8 cellular contexts compared by ENCODE assay signal in the genomic region with DNA sequence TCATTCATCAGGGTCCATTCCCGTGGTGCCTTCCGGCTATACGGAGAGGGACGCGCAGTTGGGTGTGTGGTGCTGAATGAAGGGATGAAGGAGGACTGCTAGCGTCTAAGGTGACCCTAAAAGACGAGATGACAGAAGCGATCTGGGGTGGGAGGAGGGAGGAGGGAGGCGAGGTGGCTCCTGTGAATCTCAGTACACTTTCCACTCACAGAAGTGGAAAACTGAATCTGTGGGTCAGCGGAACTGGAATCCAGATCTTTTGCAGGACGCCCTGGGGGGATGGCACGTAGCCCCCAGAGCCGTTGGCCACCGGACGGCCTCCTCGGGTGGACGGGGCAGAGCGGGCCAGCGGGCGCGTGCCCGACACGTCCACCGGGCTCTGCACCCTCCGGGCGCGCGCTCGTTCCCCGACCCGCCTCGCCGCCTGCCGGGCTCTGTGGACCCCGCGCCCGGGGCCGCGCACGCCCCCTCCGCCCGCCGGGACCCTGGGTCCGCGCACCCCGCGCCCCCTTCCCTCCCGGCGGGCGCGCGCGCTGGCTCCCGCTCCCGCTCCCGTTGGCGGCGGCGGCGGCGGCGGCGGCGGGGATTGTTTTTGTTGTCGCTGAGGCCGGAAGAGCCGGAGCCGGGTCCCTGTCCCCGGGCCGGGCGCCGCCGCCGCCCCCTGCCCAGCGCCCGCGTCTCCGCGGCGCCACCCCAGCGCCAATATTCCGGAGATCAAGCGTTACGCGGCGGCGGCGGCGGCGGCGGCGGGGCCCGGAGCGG. TPM values are rescaled to one million over a fixed set of nuclear protein-coding genes. Genes with fewer than 3 reads are reported as not detected.
A peak's percentile ranks its signal among the peaks of the same experiment; 100 is the strongest.
DNase-seq lines count a peak whose midpoint lies in the region; ATAC-seq and TF ChIP-seq lines count a peak whose summit lies in the region.

Gene AGO4 (plus strand): TSS at position 403 of the 762 bp plus-strand sequence. CDS start 401 bp downstream, outside the sequence.

- H3K27ac ChIP-seq in CD8-positive, alpha-beta memory T cell (ENCODE audit: low read depth, low read length) = peak within 1 kb of the TSS; percentile 64
- peak within 1 kb of the TSS; percentile 84 for H3K27ac ChIP-seq in Panc1 (ENCODE audit: low read length)
- H3K27ac ChIP-seq in tibial artery = peak within 1 kb of the TSS; percentile 94 to 96

- no peaks in the 10 kb centered on the region for H3K9me3 ChIP-seq in CD8-positive, alpha-beta memory T cell (ENCODE audit: low read length)
- H3K9me3 ChIP-seq in Panc1 (ENCODE audit: control insufficient read depth, insufficient read depth, low read depth, low read length) = no peaks in the 10 kb centered on the region
- H3K9me3 ChIP-seq in tibial artery = no peaks in the 10 kb centered on the region

- no peaks in the 10 kb centered on the region for H3K36me3 ChIP-seq in CD8-positive, alpha-beta memory T cell (ENCODE audit: insufficient read depth, low read length)
- H3K36me3 ChIP-seq in Panc1 (ENCODE audit: control insufficient read depth, insufficient read depth, low read length) (no peaks in the 10 kb centered on the region), tibial artery (no peaks in the 10 kb centered on the region)

- in situ Hi-C loops in Panc1 (cut with HindIII; ENCODE audit: low pct_unique_long_range_greater_than_20kb, low sequenced_read_pairs) = no loop called here

- H3K36me3 Mint-ChIP-seq in CD8-positive, alpha-beta memory T cell = peaks cover 0 to 8% (median 0%) of the 10 kb centered on the region in 3 donors
- H3K36me3 Mint-ChIP-seq in HFFc6 (ENCODE audit: low read depth) = no peaks in the 10 kb centered on the region
- peaks cover 0 to 5% of the 10 kb centered on the region in 2 donors for H3K36me3 Mint-ChIP-seq in activated naive CD4-positive, alpha-beta T cell treated with anti-CD3 and anti-CD28 coated beads, Interleukin-2, amount 50 U/mL, for 72 hours
- H3K36me3 Mint-ChIP-seq in natural killer cell treated with Interleukin-12 subunit alpha and Interleukin-12 subunit beta and Interleukin-15 and Interleukin-18, amount 100 ng/mL, for 72 hours = no peaks in the 10 kb centered on the region

- BruUV-seq in Panc1 (replicated peaks; lab: Mats Ljungman, UMichigan) = no TSS peak

- H3K27me3 ChIP-seq in CD8-positive, alpha-beta memory T cell (ENCODE audit: insufficient read depth, low read length, poor library complexity, severe bottlenecking) = no peaks in the 10 kb centered on the region
- H3K27me3 ChIP-seq in Panc1 (ENCODE audit: control insufficient read depth, insufficient read depth, low read length) = no peaks in the 10 kb centered on the region
- H3K27me3 ChIP-seq in tibial artery = no peaks in the 10 kb centered on the region

- CTCF ChIA-PET in CD8-positive, alpha-beta memory T cell (lab: Charles Lee) = interaction anchor here (0.6 kb wide), 1 partner anchor 75 kb away, joined by 3 read pairs; no protein-coding TSS in a partner anchor
- CTCF ChIA-PET in Panc1 (lab: Charles Lee) = interaction anchor here (0.6 kb wide), 1 partner anchor 17 kb away, joined by 4 read pairs; no protein-coding TSS in a partner anchor

- TF ChIP-seq CTCF in HFFc6 (IDR thresholded peaks at IDR 0.05) (no peak), Panc1 (IDR thresholded peaks at IDR 0.05) (no peak), tibial artery (IDR thresholded peaks at IDR 0.05) (peak in 1 of 2 experiments; percentile 37)

- H3K4me1 ChIP-seq in CD8-positive, alpha-beta memory T cell (ENCODE audit: insufficient read depth, low read length) = peaks cover 47% of the 10 kb centered on the region
- H3K4me1 ChIP-seq in Panc1 (ENCODE audit: control insufficient read depth, insufficient read depth, low read length) (peaks cover 16% of the 10 kb centered on the region), tibial artery (peaks cover 0 to 29% (median 14%) of the 10 kb centered on the region in 4 donors)

- peak within 1 kb of the TSS; percentile 91 for H3K4me3 ChIP-seq in CD8-positive, alpha-beta memory T cell (ENCODE audit: low read length)
- H3K4me3 ChIP-seq in Panc1 (ENCODE audit: low read depth in 2 of 2, low read length in 2 of 2) = peak within 1 kb of the TSS; percentile 70 to 89
- H3K4me3 ChIP-seq in tibial artery = peak within 1 kb of the TSS; percentile 89 to 93

- peak within 1 kb of the TSS; percentile 87 to 97 (median 93) for H3K4me3 Mint-ChIP-seq in CD8-positive, alpha-beta memory T cell
- peak within 1 kb of the TSS; percentile 92 for H3K4me3 Mint-ChIP-seq in HFFc6
- peak within 1 kb of the TSS; percentile 89 for H3K4me3 Mint-ChIP-seq in natural killer cell treated with Interleukin-12 subunit alpha and Interleukin-12 subunit beta and Interleukin-15 and Interleukin-18, amount 100 ng/mL, for 72 hours

- POLR2A ChIA-PET in CD8-positive, alpha-beta memory T cell (lab: Charles Lee) = no interaction called here
- POLR2A ChIA-PET in Panc1 (lab: Charles Lee) = no interaction called here

- peaks cover 41 to 58% (median 54%) of the 10 kb centered on the region in 3 donors for H3K4me1 Mint-ChIP-seq in CD8-positive, alpha-beta memory T cell
- peaks cover 33% of the 10 kb centered on the region for H3K4me1 Mint-ChIP-seq in HFFc6 (ENCODE audit: low read depth)
- H3K4me1 Mint-ChIP-seq in natural killer cell treated with Interleukin-12 subunit alpha and Interleukin-12 subunit beta and Interleukin-15 and Interleukin-18, amount 100 ng/mL, for 72 hours (ENCODE audit: low read depth in 2 of 2) = peaks cover 23 to 26% of the 10 kb centered on the region in 2 donors

- H3K27ac Mint-ChIP-seq in CD8-positive, alpha-beta memory T cell = peak within 1 kb of the TSS; percentile 81 to 97 (median 95)
- peak within 1 kb of the TSS; percentile 93 for H3K27ac Mint-ChIP-seq in HFFc6
- H3K27ac Mint-ChIP-seq in activated naive CD4-positive, alpha-beta T cell treated with anti-CD3 and anti-CD28 coated beads, Interleukin-2, amount 50 U/mL, for 72 hours = peak within 1 kb of the TSS; percentile 17 to 83
- peak within 1 kb of the TSS; percentile 76 to 89 for H3K27ac Mint-ChIP-seq in natural killer cell treated with Interleukin-12 subunit alpha and Interleukin-12 subunit beta and Interleukin-15 and Interleukin-18, amount 100 ng/mL, for 72 hours

- H3K27me3 Mint-ChIP-seq in CD8-positive, alpha-beta memory T cell = peaks cover 0 to 2% of the 10 kb centered on the region in 2 donors
- no peaks in the 10 kb centered on the region; the same call in 1 of the 2 replicates for H3K27me3 Mint-ChIP-seq in HFFc6 (ENCODE audit: insufficient read depth)
- H3K27me3 Mint-ChIP-seq in natural killer cell treated with Interleukin-12 subunit alpha and Interleukin-12 subunit beta and Interleukin-15 and Interleukin-18, amount 100 ng/mL, for 72 hours = no peaks in the 10 kb centered on the region

- DNase-seq in CD8-positive, alpha-beta memory T cell = peak; percentile 19 to 60 (median 22)
- peak; percentile 46 for DNase-seq in HFFc6
- peak; percentile 15 for DNase-seq in Panc1 (ENCODE audit: low read depth, low spot score)
- DNase-seq in activated naive CD4-positive, alpha-beta T cell treated with anti-CD3 and anti-CD28 coated beads, Interleukin-2, amount 50 U/mL, for 72 hours (ENCODE audit: low spot score in 2 of 2) = peak in 1 of 2 donors; percentile 35
- peak; percentile 59 for DNase-seq in germinal center (ENCODE audit: low spot score)
- peak; percentile 68 for DNase-seq in natural killer cell treated with Interleukin-12 subunit alpha and Interleukin-12 subunit beta and Interleukin-15 and Interleukin-18, amount 100 ng/mL, for 72 hours (ENCODE audit: low spot score)
- peak; percentile 45 to 74 for DNase-seq in tibial artery

- no peaks in the 10 kb centered on the region for H3K9me3 Mint-ChIP-seq in CD8-positive, alpha-beta memory T cell
- no peaks in the 10 kb centered on the region for H3K9me3 Mint-ChIP-seq in HFFc6
- H3K9me3 Mint-ChIP-seq in activated naive CD4-positive, alpha-beta T cell treated with anti-CD3 and anti-CD28 coated beads, Interleukin-2, amount 50 U/mL, for 72 hours = no peaks in the 10 kb centered on the region
- H3K9me3 Mint-ChIP-seq in natural killer cell treated with Interleukin-12 subunit alpha and Interleukin-12 subunit beta and Interleukin-15 and Interleukin-18, amount 100 ng/mL, for 72 hours = no peaks in the 10 kb centered on the region

- peak; percentile 85 for ATAC-seq in Panc1
- peak; percentile 59 to 63 for ATAC-seq in activated naive CD4-positive, alpha-beta T cell treated with anti-CD3 and anti-CD28 coated beads, Interleukin-2, amount 50 U/mL, for 72 hours
- peak; percentile 72 to 83 for ATAC-seq in natural killer cell treated with Interleukin-12 subunit alpha and Interleukin-12 subunit beta and Interleukin-15 and Interleukin-18, amount 100 ng/mL, for 72 hours
- ATAC-seq in GM21825 (IDR thresholded peaks at IDR 0.05; ENCODE audit: unreplicated experiment) = no peak

- intact Hi-C loops in Panc1 (cut with micrococcal nuclease; ENCODE audit: unreplicated experiment) (no loop called here), tibial artery (cut with DNase I; ENCODE audit: low total_unique reads) (no loop called here)

RNA-seq across cellular contexts. Expression of gene AGO4, which starts in this region (rescaled TPM):
- total RNA-seq in CD8-positive, alpha-beta memory T cell = 1 to 10 TPM; 8.3 to 9.1 TPM
- 14.6 TPM for polyA plus RNA-seq in CD8-positive, alpha-beta memory T cell
- 1 to 10 TPM; 3.6 to 6.9 (median 6.3) TPM for total RNA-seq in HFFc6 (2021; fragmentation: NEBNext Ultra II Directional; extraction: Animal tissue kit (Norgen Biotek cat#: 25700))
- total RNA-seq in Panc1 (2021; ENCODE audit: unreplicated experiment) = 14.8 TPM
- polyA plus RNA-seq in Panc1 (2012; ENCODE audit: insufficient read length) = 12.7 TPM
- total RNA-seq in activated naive CD4-positive, alpha-beta T cell treated with anti-CD3 and anti-CD28 coated beads, Interleukin-2, amount 50 U/mL, for 72 hours = 1 to 10 TPM; 3.9 to 6.5 TPM
- total RNA-seq in natural killer cell treated with Interleukin-12 subunit alpha and Interleukin-12 subunit beta and Interleukin-15 and Interleukin-18, amount 100 ng/mL, for 72 hours = 10 to 100 TPM; 10.2 to 15.3 TPM
